8 cellular contexts compared by ENCODE assay signal in the genomic region with DNA sequence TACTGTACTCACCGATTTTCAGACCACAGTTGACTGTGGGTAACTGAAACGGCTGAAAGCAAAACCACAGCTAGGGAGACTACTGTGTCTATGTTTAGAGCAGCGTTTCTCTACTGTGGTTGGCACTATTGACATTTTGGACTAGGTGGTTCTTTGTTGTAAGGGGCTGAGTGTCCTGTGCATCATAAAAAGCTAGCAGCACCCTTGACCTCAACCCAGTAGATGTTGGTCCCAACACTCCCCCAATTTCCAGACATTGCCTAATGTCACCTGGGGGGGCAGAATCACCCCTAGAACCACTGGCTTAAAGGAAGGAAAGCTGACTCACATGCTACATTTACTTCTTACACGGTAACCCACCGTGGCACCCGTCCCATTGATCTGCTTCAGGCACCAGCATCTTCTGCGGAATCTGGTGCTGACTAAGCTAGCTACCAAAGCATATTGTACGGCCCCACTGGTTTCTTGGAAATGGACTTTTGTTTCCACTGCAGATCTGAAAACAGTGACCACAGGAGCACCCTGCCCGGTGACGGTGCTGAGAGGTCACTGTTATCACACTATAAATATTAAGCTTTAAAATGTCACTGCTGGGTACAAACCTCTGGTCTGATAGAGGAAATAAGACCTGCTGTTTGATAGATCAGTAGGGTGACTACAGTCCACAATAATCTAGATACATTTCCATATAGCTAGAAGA.
DNase-seq lines count a peak whose midpoint lies in the region; ATAC-seq, FAIRE-seq and TF ChIP-seq lines count a peak whose summit lies in the region.

No MANE protein-coding gene starts in this region.

- peak; percentile 72 for FAIRE-seq in GM12891 (lab: Jason Lieb, UNC)

- H3K36me3 Mint-ChIP-seq in activated naive CD4-positive, alpha-beta T cell treated with anti-CD3 and anti-CD28 coated beads, Interleukin-2, amount 50 U/mL, for 24 hours = no peaks in the 10 kb centered on the region
- H3K36me3 Mint-ChIP-seq in stimulated activated memory B cell treated with anti-CD40 and anti-IgM and Interleukin-4, amounts not matched to agents 10 μg/mL and 1 μg/mL and 100 μg/mL, for 72 hours = no peaks in the 10 kb centered on the region
- peaks cover 9% of the 10 kb centered on the region for H3K36me3 Mint-ChIP-seq in nephron progenitor cell (ENCODE audit: low read depth)

- peak; percentile 29 for DNase-seq in GM12891 (ENCODE audit: insufficient read length, low spot score)
- peak; percentile 50 to 92 for DNase-seq in NOMO-1 (lab: John Stamatoyannopoulos, UW; ENCODE audit: unreplicated experiment in 2 of 2)
- no peak for DNase-seq in NCI-H146 (lab: John Stamatoyannopoulos, UW)
- DNase-seq in NCI-H226 = no peak
- DNase-seq in nephron progenitor cell = no peak

- peaks cover 13% of the 10 kb centered on the region for H3K27me3 Mint-ChIP-seq in activated naive CD4-positive, alpha-beta T cell treated with anti-CD3 and anti-CD28 coated beads, Interleukin-2, amount 50 U/mL, for 24 hours
- H3K27me3 Mint-ChIP-seq in stimulated activated memory B cell treated with anti-CD40 and anti-IgM and Interleukin-4, amounts not matched to agents 10 μg/mL and 1 μg/mL and 100 μg/mL, for 72 hours = peaks cover 28% of the 10 kb centered on the region
- peaks cover 3% of the 10 kb centered on the region for H3K27me3 Mint-ChIP-seq in nephron progenitor cell (ENCODE audit: low read depth, poor library complexity)

- TF ChIP-seq POLR2A in GM12891 (IDR thresholded peaks at IDR 0.05; ENCODE audit: low read depth, low read length) = no peak

- no peak for TF ChIP-seq CTCF in nephron progenitor cell (IDR thresholded peaks at IDR 0.05)

- ATAC-seq in HG02623 (IDR thresholded peaks at IDR 0.05; ENCODE audit: unreplicated experiment) = peak; percentile 94
- ATAC-seq in stimulated activated memory B cell treated with anti-CD40 and anti-IgM and Interleukin-4, amounts not matched to agents 10 μg/mL and 1 μg/mL and 100 μg/mL, for 72 hours = peak; percentile 89

- no peaks in the 10 kb centered on the region for H3K9me3 Mint-ChIP-seq in activated naive CD4-positive, alpha-beta T cell treated with anti-CD3 and anti-CD28 coated beads, Interleukin-2, amount 50 U/mL, for 24 hours
- no peaks in the 10 kb centered on the region for H3K9me3 Mint-ChIP-seq in stimulated activated memory B cell treated with anti-CD40 and anti-IgM and Interleukin-4, amounts not matched to agents 10 μg/mL and 1 μg/mL and 100 μg/mL, for 72 hours
- peaks cover 15% of the 10 kb centered on the region for H3K9me3 Mint-ChIP-seq in nephron progenitor cell

- peaks cover 23% of the 10 kb centered on the region for H3K4me1 Mint-ChIP-seq in activated naive CD4-positive, alpha-beta T cell treated with anti-CD3 and anti-CD28 coated beads, Interleukin-2, amount 50 U/mL, for 24 hours
- peaks cover 25% of the 10 kb centered on the region for H3K4me1 Mint-ChIP-seq in stimulated activated memory B cell treated with anti-CD40 and anti-IgM and Interleukin-4, amounts not matched to agents 10 μg/mL and 1 μg/mL and 100 μg/mL, for 72 hours
- peaks cover 13% of the 10 kb centered on the region for H3K4me1 Mint-ChIP-seq in nephron progenitor cell

- H3K4me3 Mint-ChIP-seq in activated naive CD4-positive, alpha-beta T cell treated with anti-CD3 and anti-CD28 coated beads, Interleukin-2, amount 50 U/mL, for 24 hours = peak overlapping the region; percentile 72
- no peak overlapping the region for H3K4me3 Mint-ChIP-seq in stimulated activated memory B cell treated with anti-CD40 and anti-IgM and Interleukin-4, amounts not matched to agents 10 μg/mL and 1 μg/mL and 100 μg/mL, for 72 hours
- no peak overlapping the region for H3K4me3 Mint-ChIP-seq in nephron progenitor cell

- H3K27ac Mint-ChIP-seq in activated naive CD4-positive, alpha-beta T cell treated with anti-CD3 and anti-CD28 coated beads, Interleukin-2, amount 50 U/mL, for 24 hours = no peak overlapping the region
- H3K27ac Mint-ChIP-seq in stimulated activated memory B cell treated with anti-CD40 and anti-IgM and Interleukin-4, amounts not matched to agents 10 μg/mL and 1 μg/mL and 100 μg/mL, for 72 hours = no peak overlapping the region
- H3K27ac Mint-ChIP-seq in nephron progenitor cell = no peak overlapping the region

TF ChIP-seq in GM12891, 5 proteins besides CTCF, POLR2A, EP300 and RAD21:
- no peak for TF ChIP-seq SPI1 (IDR thresholded peaks at IDR 0.05; ENCODE audit: low read depth, low read length)
- TF ChIP-seq POU2F2 (IDR thresholded peaks at IDR 0.05; ENCODE audit: low read depth, low read length) = no peak
- no peak for TF ChIP-seq POLR2AphosphoS5 (IDR thresholded peaks at IDR 0.05; ENCODE audit: low read depth, low read length)
- no peak for TF ChIP-seq TAF1 (IDR thresholded peaks at IDR 0.05; ENCODE audit: low read depth, low read length)
- no peak for TF ChIP-seq PAX5 (IDR thresholded peaks at IDR 0.05; ENCODE audit: insufficient read depth, low read length, severe bottlenecking)

Comparison
In these comparisons a context has a peak if more than half of its experiments do, and no peak if none do; other contexts are left out.
1. DNase-seq: peak in GM12891 (single experiment) and NOMO-1 (2 of 2); none in NCI-H146 (single experiment), NCI-H226 (single experiment) and nephron progenitor cell (single experiment).